11 cellular contexts compared by ENCODE assay signal in the genomic region with DNA sequence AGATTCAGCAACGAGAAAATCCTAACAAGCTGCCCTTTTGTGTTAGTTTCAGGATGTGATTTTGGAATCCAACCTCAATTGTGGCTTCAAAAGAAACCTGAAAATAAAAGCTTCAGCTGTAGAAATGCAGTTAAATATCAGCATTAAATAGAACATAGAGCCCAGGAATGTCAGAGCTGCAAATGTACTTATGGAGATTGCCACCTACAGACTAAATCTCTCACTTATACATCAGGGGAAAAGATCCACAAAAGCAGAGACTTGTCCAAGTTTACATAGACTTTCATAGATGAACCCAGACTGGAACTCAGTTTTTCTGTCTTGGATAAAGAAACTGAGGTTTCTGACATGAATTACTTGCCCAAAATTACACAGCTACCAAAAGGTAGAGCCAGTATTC.
DNase-seq lines count a peak whose midpoint lies in the region; ATAC-seq and TF ChIP-seq lines count a peak whose summit lies in the region.
"Had no signal": no experiment of that assay in that cellular context is flagged by ENCODE, and none has a peak within 500 bp of the region (broad histone marks: within the 10 kb centered on the region; RNA-seq: fewer than 3 reads in every experiment).

No MANE protein-coding gene starts in this region.

- no peak overlapping the region for H3K9ac ChIP-seq in OCI-LY3 (ENCODE audit: low read length)

- ATAC-seq in RWPE2 (ENCODE audit: low read depth), result 0 out of 3 replicates have a peak, but pooled peaks have one; percentile 33
- no peak for ATAC-seq in foreskin keratinocyte

- H2AFZ ChIP-seq in OCI-LY3 (ENCODE audit: low read depth, low read length), result no peak overlapping the region

- no peaks in the 10 kb centered on the region for H4K20me1 ChIP-seq in OCI-LY3 (ENCODE audit: insufficient read depth, low read length)

- H3K9me3 ChIP-seq in OCI-LY3 (ENCODE audit: insufficient read depth, low read length), result no peaks in the 10 kb centered on the region
- H3K9me3 ChIP-seq in RWPE2 (ENCODE audit: severe bottlenecking), result no peaks in the 10 kb centered on the region
- H3K9me3 ChIP-seq: Caco-2 had no signal

- no peak overlapping the region for H3K4me2 ChIP-seq in OCI-LY3 (ENCODE audit: low read length)

- H3K4me1 ChIP-seq in OCI-LY3 (ENCODE audit: low read length) (peaks cover 3% of the 10 kb centered on the region; the same call in 1 of the 2 replicates), RWPE2 (ENCODE audit: insufficient read depth, poor library complexity, severe bottlenecking) (no peaks in the 10 kb centered on the region), foreskin keratinocyte (no peaks in the 10 kb centered on the region)
- H3K4me1 ChIP-seq: Caco-2 had no signal

- H3K79me2 ChIP-seq in OCI-LY3 (ENCODE audit: low read length), result no peaks in the 10 kb centered on the region

- no peaks in the 10 kb centered on the region for H3K27me3 ChIP-seq in OCI-LY3 (ENCODE audit: low read depth, low read length)
- H3K27me3 ChIP-seq in RWPE2 (ENCODE audit: insufficient read depth, poor library complexity, severe bottlenecking), result peaks cover 4% of the 10 kb centered on the region
- H3K27me3 ChIP-seq in foreskin keratinocyte, result peaks cover 5% of the 10 kb centered on the region

- no peak for DNase-seq in LNCaP clone FGC (ENCODE audit: low read depth)
- DNase-seq in RWPE2 (ENCODE audit: low spot score), result no peak
- peak in 1 of 2 donors; percentile 4 for DNase-seq in foreskin keratinocyte
- DNase-seq in LoVo (ENCODE audit: low spot score), result no peak
- DNase-seq in HUDEP-2 (lab: John Stamatoyannopoulos, UW; ENCODE audit: unreplicated experiment in 76 of 76), result no peak
- DNase-seq: Caco-2; CD8-positive, alpha-beta memory T cell; HCEC 1CT; HFFc6 had no signal

- H3K27ac ChIP-seq in OCI-LY3 (ENCODE audit: low read length) (no peak overlapping the region), RWPE2 (ENCODE audit: poor library complexity, severe bottlenecking) (no peak overlapping the region), foreskin keratinocyte (no peak overlapping the region)
- H3K27ac ChIP-seq: HL-60 had no signal

- no peak overlapping the region for H3K4me3 ChIP-seq in LNCaP clone FGC (ENCODE audit: low read depth, low read length)
- no peak overlapping the region for H3K4me3 ChIP-seq in OCI-LY3 (ENCODE audit: low read length)
- H3K4me3 ChIP-seq in RWPE2 (ENCODE audit: severe bottlenecking), result no peak overlapping the region

- TF ChIP-seq CTCF in LNCaP clone FGC (IDR thresholded peaks at IDR 0.05; ENCODE audit: control insufficient read depth, extremely low read depth, insufficient read depth) (peak; percentile 29), OCI-LY3 (IDR thresholded peaks at IDR 0.05; ENCODE audit: low read depth, low read length) (peak; percentile 46), RWPE2 (IDR thresholded peaks at IDR 0.05; ENCODE audit: poor library complexity, severe bottlenecking) (no peak), foreskin keratinocyte (conservative IDR thresholded peaks at IDR 0.05) (peak; percentile 26)

- H3K36me3 ChIP-seq in OCI-LY3 (replicated peaks; ENCODE audit: low read depth, low read length), result no peaks in the 10 kb centered on the region
- no peaks in the 10 kb centered on the region for H3K36me3 ChIP-seq in RWPE2 (ENCODE audit: low read depth)
